Comparison of ENCODE assay signal across 23 cellular contexts in genomic region chr19:49956113-49956491, GRCh38. TPM values are rescaled to one million over a fixed set of nuclear protein-coding genes. Genes with fewer than 3 reads are reported as not detected.
DNase-seq lines count a peak whose midpoint lies in the region; ATAC-seq and TF ChIP-seq lines count a peak whose summit lies in the region.
"Had no signal": no experiment of that assay in that cellular context is flagged by ENCODE, and none has a peak within 500 bp of the region (broad histone marks: within the 10 kb centered on the region; RNA-seq: fewer than 3 reads in every experiment).

No MANE protein-coding gene starts in this region.

- H3K27me3 ChIP-seq in gastroesophageal sphincter, result peaks cover 57% of the 10 kb centered on the region
- H3K27me3 ChIP-seq in Peyer's patch, result no peaks in the 10 kb centered on the region

- H3K36me3 Mint-ChIP-seq in natural killer cell treated with Interleukin-12 subunit alpha and Interleukin-12 subunit beta and Interleukin-15 and Interleukin-18, amount 100 ng/mL, for 72 hours, result no peaks in the 10 kb centered on the region
- H3K36me3 Mint-ChIP-seq in natural killer cell, result no peaks in the 10 kb centered on the region
- no peaks in the 10 kb centered on the region for H3K36me3 Mint-ChIP-seq in stimulated activated effector memory CD8-positive, alpha-beta T cell treated with anti-CD3 and anti-CD28 coated beads, Interleukin-12 subunit alpha, Interleukin-12 subunit beta, amount 100 ng/mL, for 72 hours

- no peaks in the 10 kb centered on the region for H3K9me3 Mint-ChIP-seq in natural killer cell treated with Interleukin-12 subunit alpha and Interleukin-12 subunit beta and Interleukin-15 and Interleukin-18, amount 100 ng/mL, for 72 hours
- H3K9me3 Mint-ChIP-seq in natural killer cell, result no peaks in the 10 kb centered on the region
- H3K9me3 Mint-ChIP-seq in stimulated activated effector memory CD8-positive, alpha-beta T cell treated with anti-CD3 and anti-CD28 coated beads, Interleukin-12 subunit alpha, Interleukin-12 subunit beta, amount 100 ng/mL, for 72 hours, result no peaks in the 10 kb centered on the region

- no peak overlapping the region for H3K27ac ChIP-seq in gastroesophageal sphincter
- no peak overlapping the region for H3K27ac ChIP-seq in Peyer's patch
- H3K27ac ChIP-seq: HL-60 had no signal

- H3K27ac Mint-ChIP-seq in natural killer cell treated with Interleukin-12 subunit alpha and Interleukin-12 subunit beta and Interleukin-15 and Interleukin-18, amount 100 ng/mL, for 72 hours, result no peak overlapping the region
- H3K27ac Mint-ChIP-seq in natural killer cell, result no peak overlapping the region
- no peak overlapping the region for H3K27ac Mint-ChIP-seq in stimulated activated effector memory CD8-positive, alpha-beta T cell treated with anti-CD3 and anti-CD28 coated beads, Interleukin-12 subunit alpha, Interleukin-12 subunit beta, amount 100 ng/mL, for 72 hours

- H3K4me3 Mint-ChIP-seq in natural killer cell treated with Interleukin-12 subunit alpha and Interleukin-12 subunit beta and Interleukin-15 and Interleukin-18, amount 100 ng/mL, for 72 hours, result no peak overlapping the region
- H3K4me3 Mint-ChIP-seq in natural killer cell, result no peak overlapping the region
- H3K4me3 Mint-ChIP-seq in stimulated activated effector memory CD8-positive, alpha-beta T cell treated with anti-CD3 and anti-CD28 coated beads, Interleukin-12 subunit alpha, Interleukin-12 subunit beta, amount 100 ng/mL, for 72 hours, result no peak overlapping the region

- 72 to 76% methylated on average over 8 to 9 of the region's 9 CpGs for WGBS in gastroesophageal sphincter (ENCODE audit: low coverage in 1 of 2), 2 donors

- peaks cover 8 to 9% of the 10 kb centered on the region in 2 donors for H3K4me1 Mint-ChIP-seq in natural killer cell treated with Interleukin-12 subunit alpha and Interleukin-12 subunit beta and Interleukin-15 and Interleukin-18, amount 100 ng/mL, for 72 hours (ENCODE audit: low read depth in 2 of 2)
- peaks cover 9 to 12% of the 10 kb centered on the region in 2 donors for H3K4me1 Mint-ChIP-seq in natural killer cell
- peaks cover 13% of the 10 kb centered on the region for H3K4me1 Mint-ChIP-seq in stimulated activated effector memory CD8-positive, alpha-beta T cell treated with anti-CD3 and anti-CD28 coated beads, Interleukin-12 subunit alpha, Interleukin-12 subunit beta, amount 100 ng/mL, for 72 hours

- TF ChIP-seq POLR2A in gastroesophageal sphincter (IDR thresholded peaks at IDR 0.05) (no peak), Peyer's patch (IDR thresholded peaks at IDR 0.05) (no peak)

- H3K4me1 ChIP-seq in gastroesophageal sphincter, result peaks cover 0 to 26% (median 0%) of the 10 kb centered on the region in 3 donors
- H3K4me1 ChIP-seq in Peyer's patch, result peaks cover 0 to 8% (median 0%) of the 10 kb centered on the region in 4 donors

- no peak for TF ChIP-seq EP300 in gastroesophageal sphincter (IDR thresholded peaks at IDR 0.05)

- peak; percentile 38 for DNase-seq in natural killer cell treated with Interleukin-12 subunit alpha and Interleukin-12 subunit beta and Interleukin-15 and Interleukin-18, amount 100 ng/mL, for 72 hours (ENCODE audit: low spot score)
- no peak for DNase-seq in natural killer cell
- DNase-seq in iPS-NIHi7 (ENCODE audit: extremely low spot score), result peak; percentile 2
- peak; percentile 10 for DNase-seq in posterior vena cava (ENCODE audit: low spot score)
- no peak for DNase-seq in Peyer's patch
- no peak for DNase-seq in stimulated activated effector memory CD8-positive, alpha-beta T cell treated with anti-CD3 and anti-CD28 coated beads, Interleukin-12 subunit alpha, Interleukin-12 subunit beta, amount 100 ng/mL, for 72 hours (ENCODE audit: low spot score in 2 of 2)
- DNase-seq: 8988T, Calu3, DMS79 treated with DMSO at 0.1 percent for 48 hours, GF-D8, KBM-7, MV-4-11, NCI-H1105, NCI-H1436 treated with DMSO at 0.1 percent for 48 hours, NCI-H187 treated with DMSO at 0.1 percent for 48 hours, NCI-H2171 treated with DMSO at 0.1 percent for 48 hours, NCI-H345, NCI-H510A treated with DMSO at 0.1 percent for 48 hours had no signal

- no peak for ATAC-seq in natural killer cell treated with Interleukin-12 subunit alpha and Interleukin-12 subunit beta and Interleukin-15 and Interleukin-18, amount 100 ng/mL, for 72 hours
- ATAC-seq in natural killer cell, result no peak
- no peak for ATAC-seq in gastroesophageal sphincter
- no peak for ATAC-seq in stimulated activated effector memory CD8-positive, alpha-beta T cell treated with anti-CD3 and anti-CD28 coated beads, Interleukin-12 subunit alpha, Interleukin-12 subunit beta, amount 100 ng/mL, for 72 hours
- no peak for ATAC-seq in GM18502 (IDR thresholded peaks at IDR 0.05; ENCODE audit: poor library complexity, unreplicated experiment)

- TF ChIP-seq CTCF in natural killer cell (IDR thresholded peaks at IDR 0.05) (no peak), gastroesophageal sphincter (IDR thresholded peaks at IDR 0.05) (no peak), Peyer's patch (IDR thresholded peaks at IDR 0.05) (no peak)

- H3K4me3 ChIP-seq in gastroesophageal sphincter (no peak overlapping the region), Peyer's patch (no peak overlapping the region)

- H3K36me3 ChIP-seq in gastroesophageal sphincter, result no peaks in the 10 kb centered on the region
- H3K36me3 ChIP-seq in Peyer's patch, result no peaks in the 10 kb centered on the region

- peaks cover 22 to 23% of the 10 kb centered on the region in 2 donors for H3K27me3 Mint-ChIP-seq in natural killer cell treated with Interleukin-12 subunit alpha and Interleukin-12 subunit beta and Interleukin-15 and Interleukin-18, amount 100 ng/mL, for 72 hours
- H3K27me3 Mint-ChIP-seq in natural killer cell (ENCODE audit: low read depth in 2 of 2), result peaks cover 23 to 29% of the 10 kb centered on the region in 2 donors

- intact Hi-C loops in natural killer cell (cut with micrococcal nuclease) (no loop called here), posterior vena cava (cut with DNase I) (no loop called here)

- H3K9me3 ChIP-seq in gastroesophageal sphincter, result no peaks in the 10 kb centered on the region
- no peaks in the 10 kb centered on the region for H3K9me3 ChIP-seq in Peyer's patch

RNA-seq across cellular contexts. Expression of gene SIGLEC11, which starts 4.9 kb away (rescaled TPM):
- total RNA-seq in natural killer cell treated with Interleukin-12 subunit alpha and Interleukin-12 subunit beta and Interleukin-15 and Interleukin-18, amount 100 ng/mL, for 72 hours, result not detected
- total RNA-seq in natural killer cell, result under 1 TPM in 2 of 3 donors, not detected in 1; 0.40 to 0.75 TPM
- total RNA-seq in posterior vena cava, result 1 to 10 TPM in 1 of 2 donors, under 1 TPM in 1; 0.95 to 3.3 TPM
- 1 to 10 TPM in 3 of 4 donors, under 1 TPM in 1; 0.85 to 3.6 (median 1.3) TPM for total RNA-seq in gastroesophageal sphincter
- total RNA-seq in Peyer's patch, result 1 to 10 TPM in 1 of 4 donors, under 1 TPM in 1, not detected in 2; 0.94 to 1.7 TPM
- total RNA-seq: Calu3, LHCN-M2, MCF 10A had no signal

RNA-seq across cellular contexts. Expression of gene NUP62, which starts 26.8 kb away (rescaled TPM):
- 100 to 1,000 TPM; 109 to 187 TPM for total RNA-seq in natural killer cell treated with Interleukin-12 subunit alpha and Interleukin-12 subunit beta and Interleukin-15 and Interleukin-18, amount 100 ng/mL, for 72 hours
- total RNA-seq in natural killer cell, result 10 to 100 TPM; 34.2 to 57.4 (median 40.9) TPM
- 10 to 100 TPM; 21.9 to 27.1 TPM for total RNA-seq in posterior vena cava
- 10 to 100 TPM; 30.1 to 43.2 (median 37.7) TPM for total RNA-seq in gastroesophageal sphincter
- total RNA-seq in Peyer's patch, result 10 to 100 TPM; 40.0 to 54.5 (median 46.0) TPM

RNA-seq across cellular contexts. Expression of gene ATF5, which starts 27.1 kb away (rescaled TPM):
- total RNA-seq in natural killer cell treated with Interleukin-12 subunit alpha and Interleukin-12 subunit beta and Interleukin-15 and Interleukin-18, amount 100 ng/mL, for 72 hours, result 10 to 100 TPM; 12.1 to 12.4 TPM
- total RNA-seq in natural killer cell (10 to 100 TPM; 11.7 to 15.4 (median 14.2) TPM), posterior vena cava (10 to 100 TPM; 18.8 to 37.0 TPM), gastroesophageal sphincter (10 to 100 TPM; 12.3 to 22.7 (median 16.7) TPM), Peyer's patch (10 to 100 TPM in 3 of 4 donors, 1 to 10 TPM in 1; 3.3 to 21.4 (median 18.2) TPM)

RNA-seq across cellular contexts. Expression of gene IL4I1, which starts 59.4 kb away (rescaled TPM):
- total RNA-seq in natural killer cell treated with Interleukin-12 subunit alpha and Interleukin-12 subunit beta and Interleukin-15 and Interleukin-18, amount 100 ng/mL, for 72 hours, result 10 to 100 TPM in 1 of 2 donors, 1 to 10 TPM in 1; 2.4 to 15.1 TPM
- total RNA-seq in natural killer cell (1 to 10 TPM; 3.0 to 3.8 (median 3.4) TPM), posterior vena cava (1 to 10 TPM; 1.1 to 1.3 TPM), gastroesophageal sphincter (1 to 10 TPM in 1 of 4 donors, under 1 TPM in 1, not detected in 2; 0.39 to 1.2 TPM), Peyer's patch (not detected)
- total RNA-seq: MCF 10A had no signal

Comparison
In these comparisons a context has a peak if more than half of its experiments do, and no peak if none do; other contexts are left out.
1. DNase-seq: peak in natural killer cell treated with Interleukin-12 subunit alpha and Interleukin-12 subunit beta and Interleukin-15 and Interleukin-18, amount 100 ng/mL, for 72 hours (single experiment), iPS-NIHi7 (single experiment) and posterior vena cava (single experiment); none in natural killer cell (single experiment), Peyer's patch (0 of 3) and stimulated activated effector memory CD8-positive, alpha-beta T cell treated with anti-CD3 and anti-CD28 coated beads, Interleukin-12 subunit alpha, Interleukin-12 subunit beta, amount 100 ng/mL, for 72 hours (0 of 2).